9 cellular contexts compared by ENCODE assay signal in genomic region chr5:177472460-177473441, GRCh38. TPM values are rescaled to one million over a fixed set of nuclear protein-coding genes. Genes with fewer than 3 reads are reported as not detected.
DNase-seq lines count a peak whose midpoint lies in the region; ATAC-seq, FAIRE-seq and TF ChIP-seq lines count a peak whose summit lies in the region.
"Had no signal": no experiment of that assay in that cellular context is flagged by ENCODE, and none has a peak within 500 bp of the region (broad histone marks: within the 10 kb centered on the region; RNA-seq: fewer than 3 reads in every experiment).

No MANE protein-coding gene starts in this region.

- CTCF ChIA-PET in IMR-90 (lab: Yijun Ruan, JAX) = no interaction called here
- CTCF ChIA-PET in H1 (lab: Charles Lee; ENCODE audit: partially characterized antibody) = interaction anchor here (0.7 to 7.9 kb wide), 8 partner anchors 8 to 82 kb away, joined by 3 to 64 read pairs (median 9); no protein-coding TSS in a partner anchor

- H4K8ac ChIP-seq in IMR-90 (ENCODE audit: low read depth in 2 of 2, low read length in 2 of 2) (peak overlapping the region in 1 of 2 experiments; percentile 16; a peak in 2 of 4 replicates), H1 (ENCODE audit: extremely low read depth, insufficient read depth, low read length) (peak overlapping the region; percentile 98; the same call in 1 of the 2 replicates)

- H3K79me1 ChIP-seq in IMR-90 (ENCODE audit: low read depth in 1 of 2, low read length in 2 of 2) (peaks cover 13 to 49% of the 10 kb centered on the region in 2 experiments; a peak in 3 of 4 replicates), H1 (ENCODE audit: low read depth, low read length) (peaks cover 24% of the 10 kb centered on the region)

- peak overlapping the region; percentile 85 for H2AFZ ChIP-seq in IMR-90 (replicated peaks; ENCODE audit: low read length, poor library complexity)
- no peak overlapping the region for H2AFZ ChIP-seq in H1 (ENCODE audit: low read length)

- H3K27me3 Mint-ChIP-seq in naive thymus-derived CD8-positive, alpha-beta T cell = no peaks in the 10 kb centered on the region

- FAIRE-seq in H1 (lab: Jason Lieb, UNC) = no peak
- FAIRE-seq: G401.6 had no signal

- in situ Hi-C loops in IMR-90 (cut with MboI; ENCODE audit: low sequenced_read_pairs) = no loop called here

- H2BK15ac ChIP-seq in IMR-90 (ENCODE audit: low read depth, low read length) (no peak overlapping the region), H1 (ENCODE audit: low read length) (no peak overlapping the region)

- TF ChIP-seq POLR2A in IMR-90 (IDR thresholded peaks at IDR 0.05; ENCODE audit: low read depth, low read length) = 0 out of 2 replicates have a peak, but pooled peaks have one; percentile 51
- peak in 1 of 2 experiments; percentile 67; a peak in 1 of 3 replicates for TF ChIP-seq POLR2A in H1 (IDR thresholded peaks at IDR 0.05; ENCODE audit: control extremely low read depth in 1 of 2, low read depth in 2 of 2, low read length in 2 of 2)

- peaks cover 47% of the 10 kb centered on the region for H3K4me1 ChIP-seq in IMR-90 (ENCODE audit: control insufficient read depth, insufficient read depth, low read length)
- peaks cover 11 to 46% (median 39%) of the 10 kb centered on the region in 4 experiments for H3K4me1 ChIP-seq in H1 (replicated peaks in 1 of 4; ENCODE audit: control insufficient read depth in 3 of 4, insufficient read depth in 4 of 4, low read length in 3 of 4)
- peaks cover 14% of the 10 kb centered on the region for H3K4me1 ChIP-seq in upper lobe of right lung

- H3K27ac Mint-ChIP-seq in naive thymus-derived CD8-positive, alpha-beta T cell = peak overlapping the region in 9 of 10 donors; percentile 60 to 95 (median 86)

- no peak for TF ChIP-seq CTCF in IMR-90 (conservative IDR thresholded peaks at IDR 0.05; ENCODE audit: low read depth, low read length)
- TF ChIP-seq CTCF in H1 (IDR thresholded peaks at IDR 0.05; ENCODE audit: control extremely low read depth in 1 of 3, insufficient read depth in 1 of 3, low read depth in 1 of 3, low read length in 3 of 3) = no peak
- TF ChIP-seq CTCF in upper lobe of right lung (IDR thresholded peaks at IDR 0.05) = no peak

- H2AK5ac ChIP-seq in IMR-90 (ENCODE audit: low read depth, low read length) (peak overlapping the region; percentile 91), H1 (ENCODE audit: low read depth, low read length) (0 out of 2 replicates have a peak overlapping the region, but pooled peaks have one; percentile 66)

- dilution Hi-C loops in IMR-90 (cut with HindIII; ENCODE audit: low sequenced_read_pairs, unreplicated experiment) = no loop called here

- H4K91ac ChIP-seq in IMR-90 (ENCODE audit: insufficient read depth, low read depth, low read length) (peak overlapping the region; percentile 80), H1 (replicated peaks; ENCODE audit: insufficient read length, low read length) (peak overlapping the region; percentile 96)

- H2BK12ac ChIP-seq in H1 (ENCODE audit: low read depth, low read length) = no peak overlapping the region

- peak overlapping the region; percentile 97 for H3K4me3 ChIP-seq in IMR-90 (ENCODE audit: insufficient read depth, low read depth, low read length)
- peak overlapping the region; percentile 78 to 96 (median 88) for H3K4me3 ChIP-seq in H1 (ENCODE audit: extremely low read depth in 1 of 4, insufficient read depth in 2 of 4, low read depth in 3 of 4, low read length in 4 of 4)
- H3K4me3 ChIP-seq in upper lobe of right lung = peak overlapping the region; percentile 69

- H2AK9ac ChIP-seq in IMR-90 (replicated peaks; ENCODE audit: low read depth, low read length, poor library complexity) = peak overlapping the region; percentile 99

- H3K9me1 ChIP-seq in IMR-90 (ENCODE audit: insufficient read depth, low read length) = peaks cover 43% of the 10 kb centered on the region

- 0% methylated on average over 19 of the region's 93 CpGs; no CpG with 5 or more reads in 1 of the 2 experiments for WGBS in IMR-90 (ENCODE audit: extremely low coverage in 2 of 2, insufficient read length in 1 of 2), 2 experiments
- WGBS in H1 (ENCODE audit: extremely low coverage in 1 of 2, insufficient coverage in 1 of 2, insufficient read length in 1 of 2, insufficient replicate concordance in 2 of 2, low coverage in 1 of 2, low lambda C conversion rate in 2 of 2, missing lambda C conversion rate in 1 of 2), 2 experiments = 0% methylated on average over 6 of the region's 93 CpGs; no CpG with 5 or more reads in 1 of the 2 experiments

- H3K4ac ChIP-seq in IMR-90 (ENCODE audit: low read depth, low read length) (peak overlapping the region; percentile 91), H1 (replicated peaks; ENCODE audit: insufficient read length, low read depth, low read length) (peak overlapping the region; percentile 95)

- H4K5ac ChIP-seq in IMR-90 (ENCODE audit: low read depth, low read length) = peak overlapping the region; percentile 53; the same call in 1 of the 2 replicates
- H4K5ac ChIP-seq in H1 (ENCODE audit: insufficient read length, low read depth, low read length) = peak overlapping the region; percentile 88

- peaks cover 35 to 70% (median 57%) of the 10 kb centered on the region in 4 donors for H3K4me1 Mint-ChIP-seq in naive thymus-derived CD8-positive, alpha-beta T cell

- H3K23ac ChIP-seq in IMR-90 (ENCODE audit: low read depth, low read length) (peak overlapping the region; percentile 69; the same call in 1 of the 2 replicates), H1 (ENCODE audit: insufficient read length) (no peak overlapping the region)

- peak overlapping the region; percentile 93 for H2BK5ac ChIP-seq in IMR-90 (ENCODE audit: low read depth, low read length, poor library complexity, severe bottlenecking)
- H2BK5ac ChIP-seq in H1 (ENCODE audit: low read depth, low read length) = peak overlapping the region; percentile 97; the same call in 1 of the 2 replicates

- H2BK120ac ChIP-seq in IMR-90 (ENCODE audit: low read depth, low read length) (no peak overlapping the region; the same call in 1 of the 2 replicates), H1 (replicated peaks; ENCODE audit: low read depth, low read length) (no peak overlapping the region)

- POLR2A ChIA-PET in IMR-90 (lab: Charles Lee; ENCODE audit: unreplicated experiment) = interaction anchor here (1.9 kb wide), 1 partner anchor 23 kb away, joined by 11 read pairs; no protein-coding TSS in a partner anchor
- POLR2A ChIA-PET in H1 (lab: Charles Lee; ENCODE audit: partially characterized antibody) = interaction anchor here (0.7 to 67.5 kb wide), 10 partner anchors 4 to 162 kb away, joined by 3 to 3349 read pairs (median 5); partner anchors contain the start of genes B4GALT7, DBN1, DDX41 and DOK3
- POLR2A ChIA-PET in naive thymus-derived CD8-positive, alpha-beta T cell (lab: Charles Lee) = interaction anchor here (0.6 to 5.9 kb wide), 15 partner anchors 8 to 163 kb away, joined by 3 to 58 read pairs (median 5); partner anchors contain the start of genes GRK6, LMAN2 and PDLIM7

- no TSS peak for BruUV-seq in IMR-90 (replicated peaks; lab: Mats Ljungman, UMichigan)

- H3K36me3 Mint-ChIP-seq in naive thymus-derived CD8-positive, alpha-beta T cell = peaks cover 0 to 7% (median 6%) of the 10 kb centered on the region in 3 donors

- H2BK20ac ChIP-seq in IMR-90 (ENCODE audit: low read depth, low read length) = no peak overlapping the region
- H2BK20ac ChIP-seq in H1 (ENCODE audit: low read length) = no peak overlapping the region

- H3K4me2 ChIP-seq in IMR-90 (ENCODE audit: low read depth, low read length) (peak overlapping the region; percentile 75), H1 (ENCODE audit: insufficient read depth in 1 of 2, low read depth in 2 of 2, low read length in 2 of 2) (peak overlapping the region; percentile 76 to 78)

- DNase-seq in NCI-H524 (lab: John Stamatoyannopoulos, UW) (peak; percentile 43 to 78), NCI-H524 treated with DMSO at 0.1 percent for 48 hours (lab: John Stamatoyannopoulos, UW) (no peak), IMR-90 (no peak), H1 (ENCODE audit: low read depth in 1 of 2, low spot score in 2 of 2) (no peak), upper lobe of right lung (peak; percentile 68), COLO829 (ENCODE audit: low spot score) (no peak)
- DNase-seq in activated CD4-positive, alpha-beta T cell treated with anti-CD3 and anti-CD28 coated beads, Interleukin-2, amount 50 U/mL, for 1 hour = peak; percentile 33
- DNase-seq in naive thymus-derived CD8-positive, alpha-beta T cell = peak; percentile 57 to 84 (median 66)

- H3K56ac ChIP-seq in IMR-90 (ENCODE audit: extremely low read depth, insufficient read depth, low read length) (peak overlapping the region; percentile 32), H1 (replicated peaks; ENCODE audit: insufficient read length, low read depth, low read length) (peak overlapping the region; percentile 95)

- H3K9me3 ChIP-seq in IMR-90 (ENCODE audit: control insufficient read depth, insufficient read depth, low read length) = no peaks in the 10 kb centered on the region
- H3K9me3 ChIP-seq in H1 (ENCODE audit: insufficient read depth in 2 of 2, low read depth in 1 of 2, low read length in 1 of 2) = no peaks in the 10 kb centered on the region
- H3K9me3 ChIP-seq in upper lobe of right lung = no peaks in the 10 kb centered on the region

- peak overlapping the region; percentile 72; the same call in 1 of the 2 replicates for H3K14ac ChIP-seq in IMR-90 (replicated peaks; ENCODE audit: low read depth, low read length)
- no peak overlapping the region for H3K14ac ChIP-seq in H1 (ENCODE audit: insufficient read length)

- peak in 1 of 2 experiments; percentile 33; a peak in 1 of 3 replicates for TF ChIP-seq EP300 in H1 (IDR thresholded peaks at IDR 0.05; ENCODE audit: borderline replicate concordance in 1 of 2, low read depth in 2 of 2, low read length in 2 of 2)

- H3K9ac ChIP-seq in IMR-90 (ENCODE audit: low read depth, low read length) (peak overlapping the region; percentile 94), H1 (replicated peaks in 1 of 4; ENCODE audit: extremely low read depth in 1 of 4, low read depth in 3 of 4, low read length in 3 of 4) (peak overlapping the region; percentile 89 to 100 (median 92))

- H3K27ac ChIP-seq in IMR-90 (ENCODE audit: insufficient read depth, low read length) (peak overlapping the region; percentile 93), H1 (ENCODE audit: low read depth, low read length) (peak overlapping the region; percentile 90), upper lobe of right lung (peak overlapping the region; percentile 68)

- H4K20me1 ChIP-seq in IMR-90 (ENCODE audit: insufficient read depth, low read length) (peaks cover 55% of the 10 kb centered on the region), H1 (replicated peaks in 1 of 2; ENCODE audit: control insufficient read depth in 1 of 2, insufficient read depth in 2 of 2, low read length in 2 of 2) (peaks cover 31 to 32% of the 10 kb centered on the region in 2 experiments)

- peaks cover 23% of the 10 kb centered on the region for H3K36me3 ChIP-seq in IMR-90 (ENCODE audit: control insufficient read depth, insufficient read depth, low read length)
- H3K36me3 ChIP-seq in H1 (ENCODE audit: control insufficient read depth in 2 of 4, insufficient read depth in 4 of 4, low read length in 3 of 4) = peaks cover 11 to 33% (median 16%) of the 10 kb centered on the region in 4 experiments
- H3K36me3 ChIP-seq in upper lobe of right lung = no peaks in the 10 kb centered on the region

- H3K18ac ChIP-seq in IMR-90 (ENCODE audit: low read depth, low read length) (peak overlapping the region; percentile 80; the same call in 1 of the 2 replicates), H1 (ENCODE audit: extremely low read depth, low read length) (peak overlapping the region; percentile 98)

- intact Hi-C loops in IMR-90 (cut with micrococcal nuclease) (loop anchor here (2.0 kb wide), 1 partner anchor 24 kb away; the partner anchor contains the start of gene PDLIM7), upper lobe of right lung (cut with DNase I) (no loop called here)

- peak overlapping the region; percentile 75 to 92 (median 86) for H3K4me3 Mint-ChIP-seq in naive thymus-derived CD8-positive, alpha-beta T cell

- peaks cover 3% of the 10 kb centered on the region for H3K23me2 ChIP-seq in H1 (ENCODE audit: low read depth, low read length)

- H3K79me2 ChIP-seq in H1 (ENCODE audit: control insufficient read depth in 1 of 2, insufficient read depth in 2 of 2, low read length in 2 of 2) = peaks cover 14 to 47% of the 10 kb centered on the region in 2 experiments

- no peaks in the 10 kb centered on the region for H3K9me3 Mint-ChIP-seq in naive thymus-derived CD8-positive, alpha-beta T cell

- TF ChIP-seq RAD21 in IMR-90 (IDR thresholded peaks at IDR 0.05; ENCODE audit: low read length) = no peak
- TF ChIP-seq RAD21 in H1 (IDR thresholded peaks at IDR 0.05 in 1 of 2, conservative IDR thresholded peaks at IDR 0.05 in 1 of 2; ENCODE audit: low read depth in 2 of 2, low read length in 2 of 2) = no peak

- ATAC-seq in IMR-90 (ENCODE audit: low read depth) (peak; percentile 18), upper lobe of right lung (peak; percentile 45)
- ATAC-seq in naive thymus-derived CD8-positive, alpha-beta T cell = peak; percentile 60 to 72

- H3K27me3 ChIP-seq in IMR-90 (ENCODE audit: control insufficient read depth, insufficient read depth, low read length) (no peaks in the 10 kb centered on the region), H1 (replicated peaks in 1 of 4; ENCODE audit: control insufficient read depth in 3 of 4, extremely low read depth in 1 of 4, insufficient read depth in 3 of 4, low read length in 3 of 4) (no peaks in the 10 kb centered on the region), upper lobe of right lung (no peaks in the 10 kb centered on the region)

RNA-seq across cellular contexts. Expression of gene DBN1, which starts 0.7 kb away (rescaled TPM):
- 122 and 212 TPM in 2 replicates for total RNA-seq in IMR-90 (2012; rRNA removed)
- polyA plus RNA-seq in IMR-90 (2012; rRNA removed) = 187 and 235 TPM in 2 replicates
- 150 and 193 TPM in 2 replicates for polyA plus RNA-seq in IMR-90 (2012; cell fraction: cytosol; rRNA removed)
- 786 and 1,481 TPM in 2 replicates for polyA plus RNA-seq in IMR-90 (2012; cell fraction: nucleus; rRNA removed; ENCODE audit: low replicate concordance)
- 325 and 333 TPM in 2 replicates for total RNA-seq in H1 (2021; fragmentation: NEBNext Ultra II Directional; extraction: Animal tissue kit (Norgen Biotek cat#: 25700))
- polyA plus RNA-seq in H1 (2011; rRNA removed) = 168 and 250 TPM in 2 replicates
- polyA plus RNA-seq in H1 (2011; cell fraction: cytosol; rRNA removed) = 212 TPM
- 1,074 TPM for polyA plus RNA-seq in H1 (2011; cell fraction: nucleus; rRNA removed)
- 188 to 314 TPM (median 284 TPM) in 4 replicates for polyA plus RNA-seq in H1 (2012, experiment 1 of 2)
- 241 TPM for polyA plus RNA-seq in H1 (2012, experiment 2 of 2)
- polyA plus RNA-seq in H1 (2013, experiment 1 of 2) = 332 TPM
- polyA plus RNA-seq in H1 (2013, experiment 2 of 2) = 350 TPM
- polyA minus RNA-seq in H1 (2011; rRNA and poly(A)+ RNA removed) = 120 and 154 TPM in 2 replicates
- 133 TPM for polyA minus RNA-seq in H1 (2011; cell fraction: cytosol; rRNA and poly(A)+ RNA removed)
- polyA minus RNA-seq in H1 (2011; cell fraction: nucleus; rRNA and poly(A)+ RNA removed) = 288 TPM
- 10 to 100 TPM; 57.0 to 62.9 TPM for total RNA-seq in naive thymus-derived CD8-positive, alpha-beta T cell
- polyA plus RNA-seq in naive thymus-derived CD8-positive, alpha-beta T cell = 10 to 100 TPM; 20.5 to 25.3 (median 21.8) TPM
- total RNA-seq in upper lobe of right lung = 34.6 TPM

RNA-seq across cellular contexts. Expression of gene PDLIM7, which starts 24.7 kb away (rescaled TPM):
- 70.4 and 72.5 TPM in 2 replicates for total RNA-seq in IMR-90 (2012; rRNA removed)
- polyA plus RNA-seq in IMR-90 (2012; rRNA removed) = 534 and 574 TPM in 2 replicates
- polyA plus RNA-seq in IMR-90 (2012; cell fraction: cytosol; rRNA removed) = 252 and 588 TPM in 2 replicates
- polyA plus RNA-seq in IMR-90 (2012; cell fraction: nucleus; rRNA removed; ENCODE audit: low replicate concordance) = 1,535 and 3,107 TPM in 2 replicates
- 86.7 and 94.2 TPM in 2 replicates for total RNA-seq in H1 (2021; fragmentation: NEBNext Ultra II Directional; extraction: Animal tissue kit (Norgen Biotek cat#: 25700))
- 67.3 and 118 TPM in 2 replicates for polyA plus RNA-seq in H1 (2011; rRNA removed)
- 69.8 TPM for polyA plus RNA-seq in H1 (2011; cell fraction: cytosol; rRNA removed)
- 396 TPM for polyA plus RNA-seq in H1 (2011; cell fraction: nucleus; rRNA removed)
- 66.9 to 114 TPM (median 104 TPM) in 4 replicates for polyA plus RNA-seq in H1 (2012, experiment 1 of 2)
- polyA plus RNA-seq in H1 (2012, experiment 2 of 2) = 72.7 TPM
- 55.8 TPM for polyA plus RNA-seq in H1 (2013, experiment 1 of 2)
- polyA plus RNA-seq in H1 (2013, experiment 2 of 2) = 54.4 TPM
- polyA minus RNA-seq in H1 (2011; rRNA and poly(A)+ RNA removed) = 22.3 and 28.0 TPM in 2 replicates
- 53.7 TPM for polyA minus RNA-seq in H1 (2011; cell fraction: cytosol; rRNA and poly(A)+ RNA removed)
- polyA minus RNA-seq in H1 (2011; cell fraction: nucleus; rRNA and poly(A)+ RNA removed) = 149 TPM
- 10 to 100 TPM; 16.7 to 19.1 TPM for total RNA-seq in naive thymus-derived CD8-positive, alpha-beta T cell
- 1 to 10 TPM; 4.3 to 5.8 (median 5.3) TPM for polyA plus RNA-seq in naive thymus-derived CD8-positive, alpha-beta T cell
- total RNA-seq in upper lobe of right lung = 59.1 TPM

RNA-seq across cellular contexts. Expression of gene PRR7, which starts 26.1 kb away (rescaled TPM):
- total RNA-seq in IMR-90 (2012; rRNA removed) (1.1 TPM in 2 replicates), upper lobe of right lung (2.1 TPM)
- polyA plus RNA-seq in IMR-90 (2012; rRNA removed) (10.1 and 13.6 TPM in 2 replicates), H1 (2011; rRNA removed) (11.8 and 23.1 TPM in 2 replicates)
- 11.9 and 36.3 TPM in 2 replicates for polyA plus RNA-seq in IMR-90 (2012; cell fraction: cytosol; rRNA removed)
- 12.9 and 42.6 TPM in 2 replicates for polyA plus RNA-seq in IMR-90 (2012; cell fraction: nucleus; rRNA removed; ENCODE audit: low replicate concordance)
- 8.0 and 8.6 TPM in 2 replicates for total RNA-seq in H1 (2021; fragmentation: NEBNext Ultra II Directional; extraction: Animal tissue kit (Norgen Biotek cat#: 25700))
- 11.7 TPM for polyA plus RNA-seq in H1 (2011; cell fraction: cytosol; rRNA removed)
- 12.5 TPM for polyA plus RNA-seq in H1 (2011; cell fraction: nucleus; rRNA removed)
- 0.79 to 4.9 TPM (median 4.9 TPM) in 4 replicates for polyA plus RNA-seq in H1 (2012, experiment 1 of 2)
- polyA plus RNA-seq in H1 (2012, experiment 2 of 2) = 2.8 TPM
- 5.2 TPM for polyA plus RNA-seq in H1 (2013, experiment 1 of 2)
- 4.9 TPM for polyA plus RNA-seq in H1 (2013, experiment 2 of 2)
- 0.12 and 0.13 TPM in 2 replicates for polyA minus RNA-seq in H1 (2011; rRNA and poly(A)+ RNA removed)
- 5.2 TPM for polyA minus RNA-seq in H1 (2011; cell fraction: cytosol; rRNA and poly(A)+ RNA removed)
- 7.5 TPM for polyA minus RNA-seq in H1 (2011; cell fraction: nucleus; rRNA and poly(A)+ RNA removed)
- total RNA-seq in naive thymus-derived CD8-positive, alpha-beta T cell = 1 to 10 TPM; 7.6 to 7.7 TPM
- polyA plus RNA-seq in naive thymus-derived CD8-positive, alpha-beta T cell = 10 to 100 TPM; 14.6 to 21.6 (median 20.6) TPM

RNA-seq across cellular contexts. Expression of gene DOK3, which starts 36.9 kb away (rescaled TPM):
- total RNA-seq in IMR-90 (2012; rRNA removed) = 0.54 and 0.56 TPM in 2 replicates
- 3.6 and 3.9 TPM in 2 replicates for polyA plus RNA-seq in IMR-90 (2012; rRNA removed)
- polyA plus RNA-seq in IMR-90 (2012; cell fraction: cytosol; rRNA removed) = 0.49 and 1.3 TPM in 2 replicates
- polyA plus RNA-seq in IMR-90 (2012; cell fraction: nucleus; rRNA removed; ENCODE audit: low replicate concordance) = 20.3 and 32.4 TPM in 2 replicates
- 6.4 and 8.6 TPM in 2 replicates for total RNA-seq in H1 (2021; fragmentation: NEBNext Ultra II Directional; extraction: Animal tissue kit (Norgen Biotek cat#: 25700))
- 4.2 and 6.3 TPM in 2 replicates for polyA plus RNA-seq in H1 (2011; rRNA removed)
- 4.7 TPM for polyA plus RNA-seq in H1 (2011; cell fraction: cytosol; rRNA removed)
- 28.3 TPM for polyA plus RNA-seq in H1 (2011; cell fraction: nucleus; rRNA removed)
- 5.7 to 10.5 TPM (median 6.6 TPM) in 4 replicates for polyA plus RNA-seq in H1 (2012, experiment 1 of 2)
- 3.0 TPM for polyA plus RNA-seq in H1 (2012, experiment 2 of 2)
- polyA plus RNA-seq in H1 (2013, experiment 1 of 2) = 5.7 TPM
- 5.5 TPM for polyA plus RNA-seq in H1 (2013, experiment 2 of 2)
- 1.3 and 3.3 TPM in 2 replicates for polyA minus RNA-seq in H1 (2011; rRNA and poly(A)+ RNA removed)
- 0.73 TPM for polyA minus RNA-seq in H1 (2011; cell fraction: cytosol; rRNA and poly(A)+ RNA removed)
- 7.3 TPM for polyA minus RNA-seq in H1 (2011; cell fraction: nucleus; rRNA and poly(A)+ RNA removed)
- 1 to 10 TPM; 3.7 to 3.8 TPM for total RNA-seq in naive thymus-derived CD8-positive, alpha-beta T cell
- polyA plus RNA-seq in naive thymus-derived CD8-positive, alpha-beta T cell = under 1 TPM in 1 of 3 donors, not detected in 2; 0.22 TPM
- total RNA-seq in upper lobe of right lung = 45.6 TPM

RNA-seq across cellular contexts. Expression of gene DDX41, which starts 44.0 kb away (rescaled TPM):
- 130 and 141 TPM in 2 replicates for total RNA-seq in IMR-90 (2012; rRNA removed)
- 160 and 170 TPM in 2 replicates for polyA plus RNA-seq in IMR-90 (2012; rRNA removed)
- polyA plus RNA-seq in IMR-90 (2012; cell fraction: cytosol; rRNA removed) = 124 and 130 TPM in 2 replicates
- 358 and 582 TPM in 2 replicates for polyA plus RNA-seq in IMR-90 (2012; cell fraction: nucleus; rRNA removed; ENCODE audit: low replicate concordance)
- 101 and 102 TPM in 2 replicates for total RNA-seq in H1 (2021; fragmentation: NEBNext Ultra II Directional; extraction: Animal tissue kit (Norgen Biotek cat#: 25700))
- polyA plus RNA-seq in H1 (2011; rRNA removed) = 135 and 187 TPM in 2 replicates
- polyA plus RNA-seq in H1 (2011; cell fraction: cytosol; rRNA removed) = 198 TPM
- polyA plus RNA-seq in H1 (2011; cell fraction: nucleus; rRNA removed) = 361 TPM
- 72.1 to 148 TPM (median 142 TPM) in 4 replicates for polyA plus RNA-seq in H1 (2012, experiment 1 of 2)
- 81.7 TPM for polyA plus RNA-seq in H1 (2012, experiment 2 of 2)
- 72.4 TPM for polyA plus RNA-seq in H1 (2013, experiment 1 of 2)
- polyA plus RNA-seq in H1 (2013, experiment 2 of 2) = 70.9 TPM
- 105 and 106 TPM in 2 replicates for polyA minus RNA-seq in H1 (2011; rRNA and poly(A)+ RNA removed)
- 142 TPM for polyA minus RNA-seq in H1 (2011; cell fraction: cytosol; rRNA and poly(A)+ RNA removed)
- 80.9 TPM for polyA minus RNA-seq in H1 (2011; cell fraction: nucleus; rRNA and poly(A)+ RNA removed)
- 10 to 100 TPM; 84.0 to 86.4 TPM for total RNA-seq in naive thymus-derived CD8-positive, alpha-beta T cell
- 10 to 100 TPM; 29.0 to 54.4 (median 43.0) TPM for polyA plus RNA-seq in naive thymus-derived CD8-positive, alpha-beta T cell
- 61.6 TPM for total RNA-seq in upper lobe of right lung

Comparison
In these comparisons a context has a peak if more than half of its experiments do, and no peak if none do; other contexts are left out.
1. DNase-seq: peak in NCI-H524 (2 of 2), activated CD4-positive, alpha-beta T cell treated with anti-CD3 and anti-CD28 coated beads, Interleukin-2, amount 50 U/mL, for 1 hour (single experiment), naive thymus-derived CD8-positive, alpha-beta T cell (10 of 10) and upper lobe of right lung (single experiment); none in NCI-H524 treated with DMSO at 0.1 percent for 48 hours (single experiment), IMR-90 (single experiment), H1 (0 of 2) and COLO829 (single experiment).
2. Peak in every context shown above with its lines, with median percentiles within 50 percentile points of each other: ATAC-seq, H3K27ac ChIP-seq and H3K4me3 ChIP-seq.